9 cellular contexts compared by ENCODE assay signal in genomic region chr5:80184235-80185023, GRCh38.
DNase-seq lines count a peak whose midpoint lies in the region; ATAC-seq, FAIRE-seq and TF ChIP-seq lines count a peak whose summit lies in the region.
"Had no signal": no experiment of that assay in that cellular context is flagged by ENCODE, and none has a peak within 500 bp of the region (broad histone marks: within the 10 kb centered on the region; RNA-seq: fewer than 3 reads in every experiment).

No MANE protein-coding gene starts in this region.

- peak overlapping the region; percentile 91 for H3K4me2 ChIP-seq in BLaER1
- H3K4me2 ChIP-seq in SU-DHL-6 (ENCODE audit: low read depth, low read length, poor library complexity, severe bottlenecking), result peak overlapping the region; percentile 81
- H3K4me2 ChIP-seq in osteoblast (ENCODE audit: insufficient read depth, low read length), result no peak overlapping the region

- H3K4me3 ChIP-seq in BLaER1, result peak overlapping the region; percentile 32
- no peak overlapping the region for H3K4me3 ChIP-seq in HEK293 (ENCODE audit: low read depth, low read length)
- peak overlapping the region; percentile 28 for H3K4me3 ChIP-seq in SU-DHL-6 (ENCODE audit: insufficient read depth, low read length, poor library complexity, severe bottlenecking)
- H3K4me3 ChIP-seq in osteoblast (ENCODE audit: insufficient read depth, low read length), result no peak overlapping the region
- H3K4me3 ChIP-seq in kidney (ENCODE audit: low read length in 2 of 2), result no peak overlapping the region

- peaks cover 21% of the 10 kb centered on the region; the same call in 1 of the 2 replicates for H3K36me3 ChIP-seq in BLaER1
- H3K36me3 ChIP-seq in HEK293 (ENCODE audit: control insufficient read depth in 2 of 2, insufficient read depth in 1 of 2, low read length in 2 of 2), result no peaks in the 10 kb centered on the region
- peaks cover 7% of the 10 kb centered on the region for H3K36me3 ChIP-seq in SU-DHL-6 (ENCODE audit: low read length)
- H3K36me3 ChIP-seq in osteoblast (ENCODE audit: insufficient read depth, low read length), result no peaks in the 10 kb centered on the region
- no peaks in the 10 kb centered on the region for H3K36me3 ChIP-seq in kidney (ENCODE audit: control insufficient read depth in 1 of 2, insufficient read depth in 2 of 2, low read length in 2 of 2)

- peak; percentile 79 for ATAC-seq in left lobe of liver
- ATAC-seq in HG02642 (IDR thresholded peaks at IDR 0.05; ENCODE audit: poor library complexity, unreplicated experiment), result no peak
- ATAC-seq in GM18502 (IDR thresholded peaks at IDR 0.05; ENCODE audit: poor library complexity, unreplicated experiment), result no peak

- POLR2A ChIA-PET in HEK293 (lab: Yijun Ruan, JAX), result no interaction called here

- H4K20me1 ChIP-seq in BLaER1, result no peaks in the 10 kb centered on the region
- no peaks in the 10 kb centered on the region for H4K20me1 ChIP-seq in SU-DHL-6 (ENCODE audit: low read depth, low read length)
- peaks cover 4% of the 10 kb centered on the region for H4K20me1 ChIP-seq in osteoblast (ENCODE audit: insufficient read depth, low read length)

- H3K27me3 ChIP-seq in BLaER1 (no peaks in the 10 kb centered on the region), SU-DHL-6 (ENCODE audit: low read length) (no peaks in the 10 kb centered on the region), osteoblast (ENCODE audit: insufficient read depth, low read length) (no peaks in the 10 kb centered on the region)

- H3K9me2 ChIP-seq in SU-DHL-6 (replicated peaks; ENCODE audit: insufficient read depth, low read length), result no peaks in the 10 kb centered on the region

- H3F3A ChIP-seq in SU-DHL-6 (ENCODE audit: insufficient read depth), result peaks cover 87% of the 10 kb centered on the region

- peak overlapping the region; percentile 71 for H3K9ac ChIP-seq in BLaER1
- peak overlapping the region; percentile 58 for H3K9ac ChIP-seq in SU-DHL-6 (ENCODE audit: low read length)
- no peak overlapping the region for H3K9ac ChIP-seq in kidney (ENCODE audit: low read length in 2 of 2)

- H3K79me2 ChIP-seq in SU-DHL-6 (ENCODE audit: insufficient read depth, low read length), result peaks cover 71% of the 10 kb centered on the region
- H3K79me2 ChIP-seq in osteoblast (ENCODE audit: insufficient read depth, low read length), result peaks cover 67% of the 10 kb centered on the region

- no peak overlapping the region for H2AFZ ChIP-seq in SU-DHL-6 (ENCODE audit: low read depth, low read length, severe bottlenecking)
- H2AFZ ChIP-seq in osteoblast (ENCODE audit: low read length), result no peak overlapping the region

- H3K4me1 ChIP-seq in BLaER1 (peaks cover 100% of the 10 kb centered on the region), HEK293 (ENCODE audit: control insufficient read depth, insufficient read depth, low read length) (peaks cover 12% of the 10 kb centered on the region), osteoblast (ENCODE audit: insufficient read depth, low read length) (peaks cover 9% of the 10 kb centered on the region), kidney (ENCODE audit: control insufficient read depth in 1 of 2, insufficient read depth in 1 of 2, low read depth in 1 of 2, low read length in 2 of 2) (peaks cover 5 to 7% of the 10 kb centered on the region in 2 donors)

- no peaks in the 10 kb centered on the region for H3K9me3 ChIP-seq in BLaER1
- no peaks in the 10 kb centered on the region for H3K9me3 ChIP-seq in HEK293 (ENCODE audit: control insufficient read depth, insufficient read depth, low read depth, low read length)
- H3K9me3 ChIP-seq in SU-DHL-6 (ENCODE audit: insufficient read depth, low read length), result no peaks in the 10 kb centered on the region
- no peaks in the 10 kb centered on the region for H3K9me3 ChIP-seq in osteoblast (ENCODE audit: low read depth, low read length)
- H3K9me3 ChIP-seq in kidney (ENCODE audit: control insufficient read depth in 1 of 2, low read length in 2 of 2), result no peaks in the 10 kb centered on the region

- DNase-seq in left lobe of liver (ENCODE audit: low spot score), result peak; percentile 81
- no peak for DNase-seq in osteoblast (ENCODE audit: insufficient read length, low spot score, missing footprints)
- DNase-seq in kidney, result no peak

- peak overlapping the region; percentile 93 for H3K27ac ChIP-seq in BLaER1
- no peak overlapping the region for H3K27ac ChIP-seq in HEK293 (ENCODE audit: extremely low read depth, low read depth, low read length)
- H3K27ac ChIP-seq in SU-DHL-6 (ENCODE audit: low read depth, low read length), result peak overlapping the region; percentile 99
- no peak overlapping the region for H3K27ac ChIP-seq in osteoblast (ENCODE audit: low read depth, low read length)
- no peak overlapping the region for H3K27ac ChIP-seq in kidney (ENCODE audit: low read depth in 2 of 2, low read length in 2 of 2)

- TF ChIP-seq CTCF in HEK293 (tag by site-specific recombination; IDR thresholded peaks at IDR 0.05) (no peak), SU-DHL-6 (IDR thresholded peaks at IDR 0.05; ENCODE audit: insufficient read depth, low read length, poor library complexity, severe bottlenecking) (no peak), osteoblast (IDR thresholded peaks at IDR 0.05; ENCODE audit: extremely low read depth, low read depth, low read length) (no peak), kidney (IDR thresholded peaks at IDR 0.05; ENCODE audit: borderline replicate concordance, extremely low read depth, insufficient read depth) (no peak)

- intact Hi-C loops in kidney (cut with DNase I), result no loop called here

- FAIRE-seq in kidney (lab: Jason Lieb, UNC), result no peak
- FAIRE-seq: HTR-8/SVneo had no signal

- CTCF ChIA-PET in HEK293 (lab: Yijun Ruan, JAX), result interaction anchor here (0.6 kb wide), 2 partner anchors 11 to 31 kb away, joined by 3 to 5 read pairs; no protein-coding TSS in a partner anchor

TF ChIP-seq in HEK293, 187 proteins besides CTCF, POLR2A, EP300 and RAD21 (continues in another document):
- TF ChIP-seq PRDM10 (tag by site-specific recombination; IDR thresholded peaks at IDR 0.05) (peak; percentile 60), ZNF16 (tag by site-specific recombination; IDR thresholded peaks at IDR 0.05; ENCODE audit: low read depth) (no peak), TSHZ1 (tag by site-specific recombination; IDR thresholded peaks at IDR 0.05; ENCODE audit: borderline replicate concordance) (no peak), ZNF341 (tag by site-specific recombination; IDR thresholded peaks at IDR 0.05; ENCODE audit: low read depth) (peak; percentile 74), MZF1 (tag by site-specific recombination; IDR thresholded peaks at IDR 0.05; ENCODE audit: borderline replicate concordance) (peak; percentile 93), ZNF600 (tag by site-specific recombination; IDR thresholded peaks at IDR 0.05) (0 out of 2 replicates have a peak, but pooled peaks have one; percentile 34), ZBTB21 (tag by site-specific recombination; IDR thresholded peaks at IDR 0.05) (no peak)

Comparison
In these comparisons a context has a peak if more than half of its experiments do, and no peak if none do; other contexts are left out.
1. H3K27ac ChIP-seq: peak in BLaER1 (single experiment) and SU-DHL-6 (single experiment); none in HEK293 (single experiment), osteoblast (single experiment) and kidney (0 of 2).
2. H3K4me3 ChIP-seq: peak in BLaER1 (single experiment) and SU-DHL-6 (single experiment); none in HEK293 (single experiment), osteoblast (single experiment) and kidney (0 of 2).
3. H3K9ac ChIP-seq: peak in BLaER1 (single experiment) and SU-DHL-6 (single experiment); none in kidney (0 of 2).